In genomic region chr20:6381887-6382286, GRCh38 we compare ENCODE assay signal across 10 cellular contexts.
DNase-seq lines count a peak whose midpoint lies in the region; TF ChIP-seq lines count a peak whose summit lies in the region.
"Had no signal": no experiment of that assay in that cellular context is flagged by ENCODE, and none has a peak within 500 bp of the region (broad histone marks: within the 10 kb centered on the region; RNA-seq: fewer than 3 reads in every experiment).

No MANE protein-coding gene starts in this region.

- in situ Hi-C loops in SK-MEL-5 (cut with HindIII; ENCODE audit: low pct_unique_long_range_greater_than_20kb, low sequenced_read_pairs) = no loop called here

- no peaks in the 10 kb centered on the region for H3K4me1 Mint-ChIP-seq in glutamatergic neuron (ENCODE audit: low read depth, unreplicated experiment)
- H3K4me1 Mint-ChIP-seq: T-helper 17 cell had no signal

- no peaks in the 10 kb centered on the region for H3K36me3 Mint-ChIP-seq in glutamatergic neuron (ENCODE audit: unreplicated experiment)

- DNase-seq in HFF-Myc (ENCODE audit: extremely low read depth, low read depth) (no peak), SK-MEL-5 (ENCODE audit: low read depth, low spot score) (peak; percentile 54), glutamatergic neuron (no peak), retinal pigment epithelial cell (ENCODE audit: low read depth) (peak; percentile 28), SIG-M5 treated with dmso at 0.1 percent for 504 hours (lab: John Stamatoyannopoulos, UW; ENCODE audit: unreplicated experiment) (no peak), amniotic stem cell (lab: John Stamatoyannopoulos, UW) (no peak), NCI-H2227 (lab: John Stamatoyannopoulos, UW; ENCODE audit: unreplicated experiment) (no peak)
- DNase-seq: effector memory CD8-positive, alpha-beta T cell; T-helper 17 cell had no signal

- no peak overlapping the region for H3K4me3 Mint-ChIP-seq in glutamatergic neuron (ENCODE audit: unreplicated experiment)
- H3K4me3 Mint-ChIP-seq: effector memory CD8-positive, alpha-beta T cell; T-helper 17 cell had no signal

- H3K4me3 ChIP-seq in HFF-Myc (replicated peaks; ENCODE audit: low read depth, low read length) (no peak overlapping the region), retinal pigment epithelial cell (ENCODE audit: low read length) (no peak overlapping the region)
- H3K4me3 ChIP-seq: lung had no signal

- no peaks in the 10 kb centered on the region for H3K27me3 Mint-ChIP-seq in glutamatergic neuron (ENCODE audit: unreplicated experiment)
- H3K27me3 Mint-ChIP-seq: effector memory CD8-positive, alpha-beta T cell; T-helper 17 cell had no signal

- H3K9me3 Mint-ChIP-seq in glutamatergic neuron (ENCODE audit: unreplicated experiment) = no peaks in the 10 kb centered on the region

- peak; percentile 63 for TF ChIP-seq CTCF in HFF-Myc (IDR thresholded peaks at IDR 0.05; ENCODE audit: low read depth, low read length, missing control alignments)
- peak; percentile 71 for TF ChIP-seq CTCF in glutamatergic neuron (IDR thresholded peaks at IDR 0.05; ENCODE audit: partially characterized antibody, unreplicated experiment)
- peak; percentile 81 for TF ChIP-seq CTCF in retinal pigment epithelial cell (conservative IDR thresholded peaks at IDR 0.05; ENCODE audit: low read depth, low read length)

- H3K27ac Mint-ChIP-seq in glutamatergic neuron (ENCODE audit: unreplicated experiment) = no peak overlapping the region
- H3K27ac Mint-ChIP-seq: effector memory CD8-positive, alpha-beta T cell; T-helper 17 cell had no signal

Comparison
In these comparisons a context has a peak if more than half of its experiments do, and no peak if none do; other contexts are left out.
1. DNase-seq: peak in SK-MEL-5 (single experiment) and retinal pigment epithelial cell (single experiment); none in HFF-Myc (single experiment), glutamatergic neuron (single experiment), SIG-M5 treated with dmso at 0.1 percent for 504 hours (single experiment), amniotic stem cell (single experiment) and NCI-H2227 (single experiment).
2. Peak in every context shown above with its lines, with median percentiles within 50 percentile points of each other: CTCF ChIP-seq.